Comparison of ENCODE assay signal across 8 cellular contexts in the genomic region with DNA sequence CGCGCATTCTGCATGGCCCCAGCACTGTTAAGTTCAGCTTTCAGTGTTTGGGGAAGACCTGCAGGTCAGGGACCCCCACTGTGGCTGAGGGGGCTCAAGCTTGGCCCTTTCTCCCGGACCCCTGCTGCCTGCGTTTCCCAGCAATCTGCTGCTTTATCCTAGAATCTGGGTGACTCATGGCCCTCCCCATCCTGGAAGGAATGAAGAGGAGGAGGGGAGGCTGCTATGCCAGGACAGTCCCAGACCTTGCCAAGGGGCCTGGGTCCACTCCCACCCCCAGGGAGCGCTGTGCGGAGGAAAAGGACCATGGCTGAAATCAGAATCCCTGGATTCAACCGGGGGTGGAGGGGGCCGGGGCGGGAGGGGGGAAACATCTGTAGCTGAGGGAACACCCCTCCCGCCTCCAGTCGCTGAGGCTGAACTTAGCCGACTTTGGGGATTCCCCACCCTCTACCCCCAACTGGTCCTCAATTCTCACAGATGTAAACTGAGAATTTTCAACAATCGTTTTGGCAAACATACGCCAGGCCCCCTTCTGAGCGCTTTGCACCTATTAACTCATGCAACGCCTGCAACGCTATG. TPM values are rescaled to one million over a fixed set of nuclear protein-coding genes. Genes with fewer than 3 reads are reported as not detected.
DNase-seq lines count a peak whose midpoint lies in the region; ATAC-seq and TF ChIP-seq lines count a peak whose summit lies in the region.

No MANE protein-coding gene starts in this region.

- peak overlapping the region; percentile 69 for H3K4me3 Mint-ChIP-seq in central memory CD8-positive, alpha-beta T cell
- no peak overlapping the region for H3K4me3 Mint-ChIP-seq in stimulated activated memory B cell treated with anti-CD40 and anti-IgM and Interleukin-4, amounts not matched to agents 10 μg/mL and 1 μg/mL and 100 μg/mL, for 72 hours

- DNase-seq in AG10803 (ENCODE audit: low read depth) (peak; percentile 26), HuH-7 (ENCODE audit: low spot score) (peak; percentile 49), mesendoderm (peak; percentile 96), erythroblast (lab: John Stamatoyannopoulos, UW) (no peak)
- no peak for DNase-seq in central memory CD8-positive, alpha-beta T cell (ENCODE audit: low spot score in 2 of 2)
- no peak for DNase-seq in stimulated activated CD4-positive, alpha-beta T cell treated with anti-CD3 and anti-CD28 coated beads, Interleukin-15, amount 100 ng/mL, for 24 hours

- H3K27ac Mint-ChIP-seq in central memory CD8-positive, alpha-beta T cell (ENCODE audit: low read depth) = no peak overlapping the region
- H3K27ac Mint-ChIP-seq in stimulated activated memory B cell treated with anti-CD40 and anti-IgM and Interleukin-4, amounts not matched to agents 10 μg/mL and 1 μg/mL and 100 μg/mL, for 72 hours = no peak overlapping the region

- no peak overlapping the region for H2BK15ac ChIP-seq in mesendoderm (replicated peaks; ENCODE audit: low read depth)

- H3K4me3 ChIP-seq in AG10803 (ENCODE audit: low read length) = peak overlapping the region; percentile 64
- H3K4me3 ChIP-seq in mesendoderm (ENCODE audit: low read length) = no peak overlapping the region

- H4K8ac ChIP-seq in mesendoderm (ENCODE audit: low read depth, low read length) = no peak overlapping the region

- H3K23ac ChIP-seq in mesendoderm (ENCODE audit: low read length) = no peak overlapping the region

- no peaks in the 10 kb centered on the region for H3K4me1 ChIP-seq in mesendoderm (ENCODE audit: control insufficient read depth, low read depth, low read length)

- peak; percentile 15; the same call in 1 of the 2 replicates for TF ChIP-seq CTCF in AG10803 (conservative IDR thresholded peaks at IDR 0.05; ENCODE audit: low read length)

- H3K18ac ChIP-seq in mesendoderm (ENCODE audit: low read length) = peak overlapping the region; percentile 4

- H3K36me3 ChIP-seq in mesendoderm (ENCODE audit: control insufficient read depth, insufficient read depth, low read length) = peaks cover 4% of the 10 kb centered on the region

- H3K9ac ChIP-seq in mesendoderm (ENCODE audit: low read length) = peak overlapping the region; percentile 1

- H3K27ac ChIP-seq in mesendoderm (ENCODE audit: low read depth, low read length) = peak overlapping the region; percentile 56

- no peak overlapping the region for H2AK5ac ChIP-seq in mesendoderm (ENCODE audit: low read length)

- no peak overlapping the region for H3K4ac ChIP-seq in mesendoderm (ENCODE audit: low read depth, low read length)

- H3K4me2 ChIP-seq in mesendoderm (ENCODE audit: low read length) = peak overlapping the region; percentile 47

- TF ChIP-seq POLR2A in erythroblast (IDR thresholded peaks at IDR 0.05; ENCODE audit: low read length) = no peak

- peak overlapping the region; percentile 72 for H3K56ac ChIP-seq in mesendoderm (ENCODE audit: low read length)

- no peak overlapping the region for H2BK120ac ChIP-seq in mesendoderm (ENCODE audit: low read depth, low read length)

- H2BK5ac ChIP-seq in mesendoderm (ENCODE audit: low read length) = no peak overlapping the region

- H3K27me3 ChIP-seq in mesendoderm (ENCODE audit: insufficient read depth, low read length, poor library complexity) = no peaks in the 10 kb centered on the region

- H3K27me3 Mint-ChIP-seq in central memory CD8-positive, alpha-beta T cell = peaks cover 19% of the 10 kb centered on the region
- H3K27me3 Mint-ChIP-seq in stimulated activated memory B cell treated with anti-CD40 and anti-IgM and Interleukin-4, amounts not matched to agents 10 μg/mL and 1 μg/mL and 100 μg/mL, for 72 hours = peaks cover 17% of the 10 kb centered on the region

- H3K79me1 ChIP-seq in mesendoderm (ENCODE audit: low read length) = no peaks in the 10 kb centered on the region

- H4K5ac ChIP-seq in mesendoderm (ENCODE audit: low read length) = no peak overlapping the region

- H3K36me3 Mint-ChIP-seq in central memory CD8-positive, alpha-beta T cell (ENCODE audit: insufficient read depth) = no peaks in the 10 kb centered on the region
- H3K36me3 Mint-ChIP-seq in stimulated activated memory B cell treated with anti-CD40 and anti-IgM and Interleukin-4, amounts not matched to agents 10 μg/mL and 1 μg/mL and 100 μg/mL, for 72 hours = peaks cover 10% of the 10 kb centered on the region

- no CpG with 5 or more reads among the region's 17 CpGs for WGBS in mesendoderm (ENCODE audit: extremely low coverage, insufficient coverage, low lambda C conversion rate)

- H3K4me1 Mint-ChIP-seq in central memory CD8-positive, alpha-beta T cell = no peaks in the 10 kb centered on the region
- H3K4me1 Mint-ChIP-seq in stimulated activated memory B cell treated with anti-CD40 and anti-IgM and Interleukin-4, amounts not matched to agents 10 μg/mL and 1 μg/mL and 100 μg/mL, for 72 hours = peaks cover 8% of the 10 kb centered on the region

- no peak for ATAC-seq in central memory CD8-positive, alpha-beta T cell (replicated peaks; ENCODE audit: extremely low read depth, poor library complexity, severe bottlenecking)
- ATAC-seq in stimulated activated memory B cell treated with anti-CD40 and anti-IgM and Interleukin-4, amounts not matched to agents 10 μg/mL and 1 μg/mL and 100 μg/mL, for 72 hours = no peak
- no peak for ATAC-seq in HG03045 (IDR thresholded peaks at IDR 0.05; ENCODE audit: unreplicated experiment)

- H3K79me2 ChIP-seq in mesendoderm (ENCODE audit: control insufficient read depth, insufficient read depth, low read length) = no peaks in the 10 kb centered on the region

- no peaks in the 10 kb centered on the region for H3K9me3 Mint-ChIP-seq in central memory CD8-positive, alpha-beta T cell
- H3K9me3 Mint-ChIP-seq in stimulated activated memory B cell treated with anti-CD40 and anti-IgM and Interleukin-4, amounts not matched to agents 10 μg/mL and 1 μg/mL and 100 μg/mL, for 72 hours = no peaks in the 10 kb centered on the region

RNA-seq across cellular contexts. Expression of a gene that starts 20.6 kb away (rescaled TPM):
- polyA plus RNA-seq in mesendoderm (2013, experiment 1 of 2) = 8.1 TPM
- 8.1 TPM for polyA plus RNA-seq in mesendoderm (2013, experiment 2 of 2)

RNA-seq across cellular contexts. Expression of a gene that starts 34.7 kb away (rescaled TPM):
- polyA plus RNA-seq in mesendoderm (2013, experiment 1 of 2) = 15.9 TPM
- polyA plus RNA-seq in mesendoderm (2013, experiment 2 of 2) = 14.8 TPM

RNA-seq across cellular contexts. Expression of a gene that starts 34.9 kb away (rescaled TPM):
- 19.6 TPM for polyA plus RNA-seq in mesendoderm (2013, experiment 1 of 2)
- 22.3 TPM for polyA plus RNA-seq in mesendoderm (2013, experiment 2 of 2)

Comparison
In these comparisons a context has a peak if more than half of its experiments do, and no peak if none do; other contexts are left out.
1. DNase-seq: peak in AG10803 (single experiment), HuH-7 (single experiment) and mesendoderm (single experiment); none in central memory CD8-positive, alpha-beta T cell (0 of 2), stimulated activated CD4-positive, alpha-beta T cell treated with anti-CD3 and anti-CD28 coated beads, Interleukin-15, amount 100 ng/mL, for 24 hours (single experiment) and erythroblast (0 of 2).